ENCODE assay signal across 10 cellular contexts in genomic region chr19:33292595-33293254, GRCh38. TPM values are rescaled to one million over a fixed set of nuclear protein-coding genes. Genes with fewer than 3 reads are reported as not detected.
DNase-seq lines count a peak whose midpoint lies in the region; ATAC-seq, FAIRE-seq and TF ChIP-seq lines count a peak whose summit lies in the region.
"Had no signal": no experiment of that assay in that cellular context is flagged by ENCODE, and none has a peak within 500 bp of the region (broad histone marks: within the 10 kb centered on the region; RNA-seq: fewer than 3 reads in every experiment).

No MANE protein-coding gene starts in this region.

- H4K20me1 ChIP-seq in HCT116 (ENCODE audit: insufficient read depth) (no peaks in the 10 kb centered on the region), astrocyte (ENCODE audit: insufficient read depth, low read length) (no peaks in the 10 kb centered on the region)

- WGBS in lung, 2 donors: 30 to 32% methylated on average over 16 of the region's 16 CpGs
- WGBS in tibial nerve, 2 donors: 44 to 53% methylated on average over 9 to 16 of the region's 16 CpGs

- H3K4me3 ChIP-seq in HCT116 (replicated peaks in 1 of 2; ENCODE audit: low read depth in 1 of 2, low read length in 2 of 2): no peak overlapping the region
- no peak overlapping the region for H3K4me3 ChIP-seq in astrocyte (ENCODE audit: insufficient read depth, low read depth, low read length)
- no peak overlapping the region for H3K4me3 ChIP-seq in lung
- H3K4me3 ChIP-seq in tibial nerve: no peak overlapping the region

- H3K4me3 Mint-ChIP-seq in astrocyte (ENCODE audit: unreplicated experiment): no peak overlapping the region
- H3K4me3 Mint-ChIP-seq: activated B cell treated with CpG ODN at 0.5 μM for 24 hours had no signal

- H3K4me2 ChIP-seq in HCT116 (ENCODE audit: low read length) (peak overlapping the region; percentile 46), astrocyte (ENCODE audit: low read length) (peak overlapping the region; percentile 76)

- H3K9ac ChIP-seq in HCT116 (ENCODE audit: low read length) (no peak overlapping the region), astrocyte (ENCODE audit: low read length) (peak overlapping the region; percentile 18)

- H2AFZ ChIP-seq in HCT116 (ENCODE audit: low read depth, low read length, poor library complexity, severe bottlenecking): no peak overlapping the region
- peak overlapping the region; percentile 51 for H2AFZ ChIP-seq in astrocyte (ENCODE audit: low read depth, low read length)

- no peaks in the 10 kb centered on the region for H3K79me2 ChIP-seq in HCT116 (ENCODE audit: insufficient read depth, low read length)
- H3K79me2 ChIP-seq in astrocyte (ENCODE audit: insufficient read depth, low read length): no peaks in the 10 kb centered on the region

- H3K36me3 Mint-ChIP-seq in astrocyte (ENCODE audit: low read depth, unreplicated experiment): peaks cover 8% of the 10 kb centered on the region

- no peak for TF ChIP-seq RAD21 in HCT116 (IDR thresholded peaks at IDR 0.05; ENCODE audit: low read depth)

- H3K27me3 Mint-ChIP-seq in astrocyte (ENCODE audit: low read depth, unreplicated experiment): peaks cover 42% of the 10 kb centered on the region

- H3K27ac Mint-ChIP-seq in astrocyte (ENCODE audit: unreplicated experiment): no peak overlapping the region
- H3K27ac Mint-ChIP-seq: activated B cell treated with CpG ODN at 0.5 μM for 24 hours had no signal

- DNase-seq in A172 (ENCODE audit: low spot score): peak; percentile 55
- no peak for DNase-seq in HCT116 (ENCODE audit: low read depth, low spot score)
- no peak for DNase-seq in astrocyte (ENCODE audit: low read depth)
- DNase-seq in lung (ENCODE audit: low spot score): peak; percentile 66
- no peak for DNase-seq in germinal center (ENCODE audit: low spot score)
- no peak for DNase-seq in NCI-H1930 (lab: John Stamatoyannopoulos, UW)
- DNase-seq in tibial nerve (ENCODE audit: low spot score in 2 of 2): no peak
- DNase-seq: activated B cell treated with CpG ODN at 0.5 μM for 24 hours, Calu3 had no signal

- no peak for TF ChIP-seq EP300 in tibial nerve (IDR thresholded peaks at IDR 0.05)

- no peak overlapping the region for H3K27ac ChIP-seq in HCT116 (ENCODE audit: low read depth, low read length)
- H3K27ac ChIP-seq in astrocyte (ENCODE audit: low read depth, low read length): peak overlapping the region; percentile 4
- H3K27ac ChIP-seq in lung (ENCODE audit: low read depth in 1 of 2, low read length in 1 of 2): peak overlapping the region in 1 of 2 donors; percentile 88
- peak overlapping the region in 2 of 4 donors; percentile 22 to 51 for H3K27ac ChIP-seq in tibial nerve

- ATAC-seq in HCT116 (no peak), lung (ENCODE audit: insufficient read depth, low FRiP score) (no peak), HG02623 (IDR thresholded peaks at IDR 0.05; ENCODE audit: unreplicated experiment) (no peak)

- BruUV-seq in HCT116 (replicated peaks; lab: Mats Ljungman, UMichigan): no TSS peak

- intact Hi-C loops in HCT116 (cut with micrococcal nuclease): no loop called here

- CTCF ChIA-PET in HCT116 (lab: Charles Lee): no interaction called here

- no peaks in the 10 kb centered on the region for H3K27me3 ChIP-seq in HCT116 (ENCODE audit: insufficient read depth, low read length)
- H3K27me3 ChIP-seq in astrocyte (ENCODE audit: insufficient read depth, low read length): peaks cover 7% of the 10 kb centered on the region
- no peaks in the 10 kb centered on the region for H3K27me3 ChIP-seq in lung (ENCODE audit: control insufficient read depth, insufficient read depth)
- peaks cover 0 to 8% of the 10 kb centered on the region in 2 donors for H3K27me3 ChIP-seq in tibial nerve

- no peak for FAIRE-seq in astrocyte (lab: Jason Lieb, UNC)

- RAD21 ChIA-PET in HCT116 (lab: Charles Lee; ENCODE audit: low non-redundant PET in 1 of 2, low total read pairs in 2 of 2, uncharacterized antibody in 2 of 2, unreplicated experiment in 2 of 2): no interaction called here

- H3K9me2 ChIP-seq in HCT116 (ENCODE audit: insufficient read depth): no peaks in the 10 kb centered on the region

- POLR2A ChIA-PET in HCT116 (lab: Charles Lee): interaction anchor here (1.1 to 1.7 kb wide), 2 partner anchors 7 to 10 kb away, joined by 3 to 5 read pairs; no protein-coding TSS in a partner anchor

- TF ChIP-seq CTCF in HCT116 (IDR thresholded peaks at IDR 0.05 in 2 of 3, conservative IDR thresholded peaks at IDR 0.05 in 1 of 3; ENCODE audit: borderline replicate concordance in 1 of 3, insufficient read depth in 1 of 3, low read depth in 2 of 3, low read length in 2 of 3) (no peak), astrocyte (IDR thresholded peaks at IDR 0.05; ENCODE audit: insufficient read depth, low read depth, low read length) (no peak), lung (IDR thresholded peaks at IDR 0.05; ENCODE audit: control extremely low read depth, extremely low read depth) (no peak), tibial nerve (IDR thresholded peaks at IDR 0.05) (no peak)

- peaks cover 4% of the 10 kb centered on the region for H3K4me1 Mint-ChIP-seq in astrocyte (ENCODE audit: low read depth, unreplicated experiment)
- H3K4me1 Mint-ChIP-seq: activated B cell treated with CpG ODN at 0.5 μM for 24 hours had no signal

- H3K4me1 ChIP-seq in HCT116 (ENCODE audit: control insufficient read depth in 1 of 2, insufficient read depth in 2 of 2, low read length in 2 of 2): peaks cover 4 to 39% of the 10 kb centered on the region in 2 experiments; a peak in 3 of 4 replicates
- H3K4me1 ChIP-seq in astrocyte (ENCODE audit: insufficient read depth, low read length): peaks cover 13% of the 10 kb centered on the region
- H3K4me1 ChIP-seq in lung (ENCODE audit: control insufficient read depth in 2 of 2, insufficient read depth in 2 of 2, low read length in 2 of 2): no peaks in the 10 kb centered on the region
- peaks cover 0 to 16% (median 3%) of the 10 kb centered on the region in 4 donors for H3K4me1 ChIP-seq in tibial nerve

- no peaks in the 10 kb centered on the region for H3K9me3 ChIP-seq in HCT116 (ENCODE audit: control insufficient read depth in 1 of 2, insufficient read depth in 1 of 2, low read depth in 1 of 2, low read length in 2 of 2)
- H3K9me3 ChIP-seq in astrocyte (ENCODE audit: insufficient read depth, low read depth, low read length): no peaks in the 10 kb centered on the region
- H3K9me3 ChIP-seq in lung (ENCODE audit: control insufficient read depth in 2 of 2, insufficient read depth in 1 of 2, low read length in 1 of 2): peaks cover 0 to 8% of the 10 kb centered on the region in 2 donors
- peaks cover 0 to 25% (median 2%) of the 10 kb centered on the region in 4 donors for H3K9me3 ChIP-seq in tibial nerve

- H3K9me3 Mint-ChIP-seq in astrocyte (ENCODE audit: unreplicated experiment): peaks cover 12% of the 10 kb centered on the region

- H3K36me3 ChIP-seq in HCT116 (ENCODE audit: control insufficient read depth in 1 of 2, insufficient read depth in 2 of 2, low read length in 2 of 2): no peaks in the 10 kb centered on the region
- H3K36me3 ChIP-seq in astrocyte (ENCODE audit: insufficient read depth, low read length): no peaks in the 10 kb centered on the region
- H3K36me3 ChIP-seq in lung (ENCODE audit: control insufficient read depth in 2 of 2, insufficient read depth in 2 of 2, low read length in 2 of 2): no peaks in the 10 kb centered on the region
- H3K36me3 ChIP-seq in tibial nerve: no peaks in the 10 kb centered on the region

- TF ChIP-seq POLR2A in HCT116 (IDR thresholded peaks at IDR 0.05; ENCODE audit: borderline replicate concordance, extremely low read depth, insufficient read depth, insufficient read length) (no peak), tibial nerve (IDR thresholded peaks at IDR 0.05) (no peak)

TF ChIP-seq in HCT116, 20 proteins besides CTCF, POLR2A, EP300 and RAD21 (continues in another document):
- TF ChIP-seq, protein P1, sequence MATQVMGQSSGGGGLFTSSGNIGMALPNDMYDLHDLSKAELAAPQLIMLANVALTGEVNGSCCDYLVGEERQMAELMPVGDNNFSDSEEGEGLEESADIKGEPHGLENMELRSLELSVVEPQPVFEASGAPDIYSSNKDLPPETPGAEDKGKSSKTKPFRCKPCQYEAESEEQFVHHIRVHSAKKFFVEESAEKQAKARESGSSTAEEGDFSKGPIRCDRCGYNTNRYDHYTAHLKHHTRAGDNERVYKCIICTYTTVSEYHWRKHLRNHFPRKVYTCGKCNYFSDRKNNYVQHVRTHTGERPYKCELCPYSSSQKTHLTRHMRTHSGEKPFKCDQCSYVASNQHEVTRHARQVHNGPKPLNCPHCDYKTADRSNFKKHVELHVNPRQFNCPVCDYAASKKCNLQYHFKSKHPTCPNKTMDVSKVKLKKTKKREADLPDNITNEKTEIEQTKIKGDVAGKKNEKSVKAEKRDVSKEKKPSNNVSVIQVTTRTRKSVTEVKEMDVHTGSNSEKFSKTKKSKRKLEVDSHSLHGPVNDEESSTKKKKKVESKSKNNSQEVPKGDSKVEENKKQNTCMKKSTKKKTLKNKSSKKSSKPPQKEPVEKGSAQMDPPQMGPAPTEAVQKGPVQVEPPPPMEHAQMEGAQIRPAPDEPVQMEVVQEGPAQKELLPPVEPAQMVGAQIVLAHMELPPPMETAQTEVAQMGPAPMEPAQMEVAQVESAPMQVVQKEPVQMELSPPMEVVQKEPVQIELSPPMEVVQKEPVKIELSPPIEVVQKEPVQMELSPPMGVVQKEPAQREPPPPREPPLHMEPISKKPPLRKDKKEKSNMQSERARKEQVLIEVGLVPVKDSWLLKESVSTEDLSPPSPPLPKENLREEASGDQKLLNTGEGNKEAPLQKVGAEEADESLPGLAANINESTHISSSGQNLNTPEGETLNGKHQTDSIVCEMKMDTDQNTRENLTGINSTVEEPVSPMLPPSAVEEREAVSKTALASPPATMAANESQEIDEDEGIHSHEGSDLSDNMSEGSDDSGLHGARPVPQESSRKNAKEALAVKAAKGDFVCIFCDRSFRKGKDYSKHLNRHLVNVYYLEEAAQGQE (IDR thresholded peaks at IDR 0.05; ENCODE audit: low read depth): no peak
- TF ChIP-seq EGR1 (IDR thresholded peaks at IDR 0.05; ENCODE audit: low read depth): no peak
- no peak for TF ChIP-seq ZFX (IDR thresholded peaks at IDR 0.05)
- TF ChIP-seq EZH2 (IDR thresholded peaks at IDR 0.05): no peak
- TF ChIP-seq CBX3 (IDR thresholded peaks at IDR 0.05; ENCODE audit: low read depth): no peak
- TF ChIP-seq YY1 (IDR thresholded peaks at IDR 0.05; ENCODE audit: extremely low read depth, insufficient replicate concordance, low read depth, low read length): no peak

RNA-seq across cellular contexts. Expression of gene CEBPA, which starts 9.6 kb away (rescaled TPM):
- 3.9 and 4.3 TPM in 2 replicates for total RNA-seq in A172 (2014; rRNA removed; shearing (Covaris generic))
- total RNA-seq in HCT116 (2021; ENCODE audit: unreplicated experiment): 7.0 TPM
- polyA plus RNA-seq in HCT116 (2012): 3.6 and 4.1 TPM in 2 replicates
- total RNA-seq in astrocyte: 0.45 and 0.50 TPM in 2 replicates
- 10 to 100 TPM; 51.3 to 71.0 TPM for total RNA-seq in lung
- 10 to 100 TPM; 20.4 to 93.8 TPM for polyA plus RNA-seq in lung
- 100 to 1,000 TPM in 1 of 4 donors, 10 to 100 TPM in 3; 33.9 to 204 (median 65.4) TPM for total RNA-seq in tibial nerve

Comparison
In these comparisons a context has a peak if more than half of its experiments do, and no peak if none do; other contexts are left out.
1. DNase-seq: peak in A172 (single experiment) and lung (single experiment); none in HCT116 (single experiment), astrocyte (single experiment), germinal center (single experiment), NCI-H1930 (0 of 2) and tibial nerve (0 of 2).